18 cellular contexts compared by ENCODE assay signal in genomic region chr9:111108946-111109345, GRCh38.
DNase-seq lines count a peak whose midpoint lies in the region; ATAC-seq and TF ChIP-seq lines count a peak whose summit lies in the region.
"Had no signal": no experiment of that assay in that cellular context is flagged by ENCODE, and none has a peak within 500 bp of the region (broad histone marks: within the 10 kb centered on the region; RNA-seq: fewer than 3 reads in every experiment).

No MANE protein-coding gene starts in this region.

- no peak overlapping the region for H3K27ac Mint-ChIP-seq in CD4-positive, alpha-beta T cell
- H3K27ac Mint-ChIP-seq: activated CD4-positive, alpha-beta T cell treated with anti-CD3 and anti-CD28 coated beads for 36 hours; activated naive CD8-positive, alpha-beta T cell; CD4-positive, CD25-positive, alpha-beta regulatory T cell; T-helper 2 cell treated with Interferon-gamma antibody and Interleukin-4, amounts not matched to agents 5 μg/mL and 100 μg/mL, for 36 hours had no signal

- H3K27ac ChIP-seq in KOPT-K1 (ENCODE audit: low read depth, low read length, poor library complexity, severe bottlenecking) (peak overlapping the region; percentile 87), testis (no peak overlapping the region)
- H3K27ac ChIP-seq in CD4-positive, alpha-beta T cell (ENCODE audit: low read depth, low read length): no peak overlapping the region
- H3K27ac ChIP-seq: epithelial cell of prostate, prostate gland, thoracic aorta had no signal

- no peak overlapping the region for H3K4me3 ChIP-seq in astrocyte of the spinal cord (ENCODE audit: low read depth, low read length)
- H3K4me3 ChIP-seq in testis: no peak overlapping the region
- H3K4me3 ChIP-seq: K562, prostate gland, thoracic aorta had no signal

- H3K36me3 Mint-ChIP-seq in CD4-positive, alpha-beta T cell (ENCODE audit: low read depth): no peaks in the 10 kb centered on the region
- H3K36me3 Mint-ChIP-seq: activated naive CD8-positive, alpha-beta T cell; CD4-positive, CD25-positive, alpha-beta regulatory T cell had no signal

- H3K27me3 Mint-ChIP-seq in CD4-positive, alpha-beta T cell: no peaks in the 10 kb centered on the region
- H3K27me3 Mint-ChIP-seq: activated CD4-positive, alpha-beta T cell treated with anti-CD3 and anti-CD28 coated beads for 36 hours; activated naive CD8-positive, alpha-beta T cell; CD4-positive, CD25-positive, alpha-beta regulatory T cell had no signal

- DNase-seq in EH (ENCODE audit: low read depth) (peak; percentile 86), astrocyte of the spinal cord (ENCODE audit: low read depth, low spot score) (peak; percentile 48), myocyte (ENCODE audit: low read depth) (peak; percentile 66), NCI-H2227 treated with DMSO at 0.1 percent for 48 hours (lab: John Stamatoyannopoulos, UW) (no peak), testis (no peak)
- DNase-seq in CD4-positive, alpha-beta T cell: no peak
- no peak for DNase-seq in stimulated activated naive CD4-positive, alpha-beta T cell treated with Interleukin-2 at 50 U/mL for 16 hours (lab: John Stamatoyannopoulos, UW)
- DNase-seq: activated CD4-positive, alpha-beta T cell treated with anti-CD3 and anti-CD28 coated beads for 36 hours; CD4-positive, CD25-positive, alpha-beta regulatory T cell; hypothalamus; NCI-H526 had no signal

- TF ChIP-seq POLR2A in testis (IDR thresholded peaks at IDR 0.05): no peak

- TF ChIP-seq CTCF in astrocyte of the spinal cord (IDR thresholded peaks at IDR 0.05; ENCODE audit: low read depth, low read length) (no peak), testis (IDR thresholded peaks at IDR 0.05) (no peak)
- TF ChIP-seq CTCF in CD4-positive, alpha-beta T cell (IDR thresholded peaks at IDR 0.05): no peak

- POLR2A ChIA-PET in CD4-positive, alpha-beta T cell (lab: Charles Lee): no interaction called here

- H3K4me1 ChIP-seq in testis: no peaks in the 10 kb centered on the region
- H3K4me1 ChIP-seq: prostate gland had no signal

- in situ Hi-C loops in astrocyte of the spinal cord (cut with HindIII; ENCODE audit: low sequenced_read_pairs): no loop called here

- no peak for ATAC-seq in CD4-positive, alpha-beta T cell (ENCODE audit: poor library complexity)
- ATAC-seq: activated CD4-positive, alpha-beta T cell treated with anti-CD3 and anti-CD28 coated beads for 36 hours; K562 had no signal

- no peaks in the 10 kb centered on the region for H3K4me1 Mint-ChIP-seq in CD4-positive, alpha-beta T cell (ENCODE audit: low read depth)
- H3K4me1 Mint-ChIP-seq: activated CD4-positive, alpha-beta T cell treated with anti-CD3 and anti-CD28 coated beads for 36 hours; CD4-positive, CD25-positive, alpha-beta regulatory T cell had no signal

- no peaks in the 10 kb centered on the region for H3K9me3 Mint-ChIP-seq in CD4-positive, alpha-beta T cell
- H3K9me3 Mint-ChIP-seq: T-helper 2 cell treated with Interferon-gamma antibody and Interleukin-4, amounts not matched to agents 5 μg/mL and 100 μg/mL, for 36 hours had no signal

- 81 to 91% methylated on average over 3 of the region's 3 CpGs for WGBS in testis, 2 donors

- CTCF ChIA-PET in CD4-positive, alpha-beta T cell (lab: Charles Lee): no interaction called here

- no peaks in the 10 kb centered on the region for H3K27me3 ChIP-seq in CD4-positive, alpha-beta T cell (ENCODE audit: control insufficient read depth, insufficient read depth, low read length)
- H3K27me3 ChIP-seq in testis: no peaks in the 10 kb centered on the region

- no peaks in the 10 kb centered on the region for H3K36me3 ChIP-seq in KOPT-K1 (ENCODE audit: insufficient read depth, low read length)
- H3K36me3 ChIP-seq in testis (ENCODE audit: low read depth, missing control alignments): no peaks in the 10 kb centered on the region
- H3K36me3 ChIP-seq: prostate gland, thoracic aorta had no signal

- H3K4me3 Mint-ChIP-seq in CD4-positive, alpha-beta T cell: no peak overlapping the region
- H3K4me3 Mint-ChIP-seq: activated CD4-positive, alpha-beta T cell treated with anti-CD3 and anti-CD28 coated beads for 36 hours; activated naive CD8-positive, alpha-beta T cell; CD4-positive, CD25-positive, alpha-beta regulatory T cell; T-helper 2 cell treated with Interferon-gamma antibody and Interleukin-4, amounts not matched to agents 5 μg/mL and 100 μg/mL, for 36 hours had no signal

- intact Hi-C loops in CD4-positive, alpha-beta T cell (cut with DNase I, micrococcal nuclease): no loop called here
- intact Hi-C loops in testis (cut with DNase I; ENCODE audit: low total_unique reads): no loop called here

- H3K9me3 ChIP-seq in KOPT-K1 (ENCODE audit: insufficient read depth, low read length, poor library complexity, severe bottlenecking) (no peaks in the 10 kb centered on the region), testis (no peaks in the 10 kb centered on the region)
- no peaks in the 10 kb centered on the region for H3K9me3 ChIP-seq in CD4-positive, alpha-beta T cell (ENCODE audit: control insufficient read depth, low read length)
- H3K9me3 ChIP-seq: prostate gland, thoracic aorta had no signal

Comparison
In these comparisons a context has a peak if more than half of its experiments do, and no peak if none do; other contexts are left out.
1. DNase-seq: peak in EH (single experiment), astrocyte of the spinal cord (single experiment) and myocyte (single experiment); none in CD4-positive, alpha-beta T cell (0 of 10), NCI-H2227 treated with DMSO at 0.1 percent for 48 hours (single experiment), stimulated activated naive CD4-positive, alpha-beta T cell treated with Interleukin-2 at 50 U/mL for 16 hours (single experiment) and testis (single experiment).